In the genomic region with DNA sequence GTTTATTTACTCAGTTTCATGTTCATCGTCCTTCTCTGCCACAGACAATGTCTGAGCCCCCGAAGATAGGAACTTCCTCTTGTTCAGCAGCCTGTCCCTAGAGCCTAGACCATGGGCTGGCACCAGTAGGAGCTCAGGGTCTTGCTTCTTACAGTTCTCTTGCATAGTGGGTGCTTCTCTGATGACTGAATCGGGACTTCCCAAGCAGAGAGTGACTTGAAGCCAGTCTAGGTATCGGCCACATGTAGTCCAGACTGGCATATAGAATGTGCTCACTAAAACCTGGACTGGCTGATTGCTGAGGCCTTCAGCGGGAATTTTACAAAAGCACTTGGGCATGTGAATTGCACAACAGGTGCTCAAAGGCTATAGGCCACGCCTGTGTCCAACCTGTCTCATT, we compare ENCODE assay signal across 24 cellular contexts.
"Had no signal": no experiment of that assay in that cellular context is flagged by ENCODE, and none has a peak within 500 bp of the region (broad histone marks: within the 10 kb centered on the region; RNA-seq: fewer than 3 reads in every experiment).

No MANE protein-coding gene starts in this region.

- H3K27ac ChIP-seq: body of pancreas, cardiac muscle cell, left ventricle myocardium inferior, neutrophil, ovary, prostate gland, suprapubic skin, tibial nerve had no signal

- H3K4me3 ChIP-seq: body of pancreas, cardiac muscle cell, left ventricle myocardium inferior, ovary, prostate gland, suprapubic skin, tibial nerve had no signal

- H3K4me3 Mint-ChIP-seq: activated CD4-positive, alpha-beta memory T cell treated with anti-CD3 and anti-CD28 coated beads for 36 hours; activated naive CD4-positive, alpha-beta T cell treated with anti-CD3 and anti-CD28 coated beads, Interleukin-2, amount 10 ng/mL, durations not matched to agents 7 days and 5 days; immature natural killer cell; mesothelial cell of epicardium; natural killer cell; stimulated activated naive CD8-positive, alpha-beta T cell treated with anti-CD3 and anti-CD28 coated beads, Interleukin-15, amount 100 ng/mL, for 72 hours had no signal

- FAIRE-seq: endometrium, urothelium cell line had no signal

- H3K4me1 ChIP-seq: body of pancreas, prostate gland had no signal

- H3K9me3 ChIP-seq: body of pancreas, left ventricle myocardium inferior, neutrophil, ovary, prostate gland, suprapubic skin, tibial nerve had no signal

- H3K36me3 ChIP-seq: cardiac muscle cell, left ventricle myocardium inferior, neutrophil, ovary, prostate gland, suprapubic skin, tibial nerve had no signal

- H3K27me3 ChIP-seq: body of pancreas, cardiac muscle cell, neutrophil, ovary, suprapubic skin, tibial nerve had no signal

- ATAC-seq: body of pancreas; natural killer cell; right cardiac atrium; stimulated activated naive CD8-positive, alpha-beta T cell treated with anti-CD3 and anti-CD28 coated beads, Interleukin-15, amount 100 ng/mL, for 72 hours had no signal

- DNase-seq: activated CD4-positive, alpha-beta memory T cell treated with anti-CD3 and anti-CD28 coated beads for 36 hours; activated CD4-positive, alpha-beta T cell treated with anti-CD3 and anti-CD28 coated beads for 48 hours; activated effector memory CD4-positive, alpha-beta T cell treated with anti-CD3 and anti-CD28 coated beads, Interleukin-2, amount 50 U/mL, for 16 hours; activated naive CD4-positive, alpha-beta T cell treated with anti-CD3 and anti-CD28 coated beads, Interleukin-2, amount 10 ng/mL, durations not matched to agents 7 days and 5 days; anterior cingulate cortex; body of pancreas; effector CD4-positive, alpha-beta T cell; foreskin fibroblast; immature natural killer cell; left ventricle myocardium inferior; natural killer cell; ovary; right cardiac atrium; stimulated activated CD4-positive, alpha-beta T cell treated with anti-CD3 and anti-CD28 coated beads, Interleukin-12 subunit alpha, Interleukin-12 subunit beta, amount 100 ng/mL, for 4 hours; stimulated activated naive CD8-positive, alpha-beta T cell treated with anti-CD3 and anti-CD28 coated beads, Interleukin-15, amount 100 ng/mL, for 72 hours; T-helper 9 cell had no signal

- H3K9me3 Mint-ChIP-seq: activated CD4-positive, alpha-beta memory T cell treated with anti-CD3 and anti-CD28 coated beads for 36 hours; activated naive CD4-positive, alpha-beta T cell treated with anti-CD3 and anti-CD28 coated beads, Interleukin-2, amount 10 ng/mL, durations not matched to agents 7 days and 5 days; immature natural killer cell; mesothelial cell of epicardium; natural killer cell; stimulated activated naive CD8-positive, alpha-beta T cell treated with anti-CD3 and anti-CD28 coated beads, Interleukin-15, amount 100 ng/mL, for 72 hours had no signal

- H3K27me3 Mint-ChIP-seq: activated CD4-positive, alpha-beta memory T cell treated with anti-CD3 and anti-CD28 coated beads for 36 hours; stimulated activated naive CD8-positive, alpha-beta T cell treated with anti-CD3 and anti-CD28 coated beads, Interleukin-15, amount 100 ng/mL, for 72 hours had no signal

- H3K27ac Mint-ChIP-seq: activated CD4-positive, alpha-beta memory T cell treated with anti-CD3 and anti-CD28 coated beads for 36 hours; activated naive CD4-positive, alpha-beta T cell treated with anti-CD3 and anti-CD28 coated beads, Interleukin-2, amount 10 ng/mL, durations not matched to agents 7 days and 5 days; immature natural killer cell; mesothelial cell of epicardium; natural killer cell had no signal

- H3K36me3 Mint-ChIP-seq: activated CD4-positive, alpha-beta memory T cell treated with anti-CD3 and anti-CD28 coated beads for 36 hours; activated naive CD4-positive, alpha-beta T cell treated with anti-CD3 and anti-CD28 coated beads, Interleukin-2, amount 10 ng/mL, durations not matched to agents 7 days and 5 days; immature natural killer cell; mesothelial cell of epicardium; natural killer cell had no signal
